10 cellular contexts compared by ENCODE assay signal in the genomic region with DNA sequence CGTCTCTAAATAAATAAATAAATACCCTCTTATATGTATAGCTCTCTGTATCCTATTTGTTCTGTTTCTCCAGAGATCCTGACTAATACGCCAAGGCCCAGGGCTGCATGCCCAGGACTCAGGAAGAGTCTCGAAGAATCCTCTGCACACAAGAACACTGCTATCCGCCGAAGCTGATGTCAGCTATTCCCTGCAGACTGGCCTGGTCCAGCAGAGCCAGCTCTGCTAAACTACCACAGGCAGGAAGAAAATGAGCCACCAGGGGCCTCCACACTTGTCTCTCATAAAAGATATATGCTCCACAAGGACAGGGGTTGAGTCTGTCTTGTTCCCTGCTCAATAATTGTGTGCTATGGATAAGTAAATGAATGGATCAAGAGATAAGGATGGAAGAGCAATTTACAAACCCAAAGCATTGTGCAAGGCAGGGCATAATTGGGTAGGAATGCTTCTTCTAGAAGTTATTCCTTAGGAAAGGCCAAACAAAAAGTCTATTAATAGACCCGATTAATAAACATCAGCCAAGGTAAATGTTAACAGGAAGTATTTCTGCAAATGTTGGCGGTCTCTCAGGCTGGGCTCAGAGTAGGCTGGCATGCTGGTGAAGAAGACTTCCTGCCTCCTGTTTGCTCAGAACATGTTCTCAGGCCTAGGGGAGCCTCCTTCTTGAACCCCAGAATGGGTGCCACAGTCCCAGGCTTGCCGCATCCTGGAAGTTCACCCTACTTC. TPM values are rescaled to one million over a fixed set of nuclear protein-coding genes. Genes with fewer than 3 reads are reported as not detected.
DNase-seq lines count a peak whose midpoint lies in the region; ATAC-seq and TF ChIP-seq lines count a peak whose summit lies in the region.
"Had no signal": no experiment of that assay in that cellular context is flagged by ENCODE, and none has a peak within 500 bp of the region (broad histone marks: within the 10 kb centered on the region; RNA-seq: fewer than 3 reads in every experiment).

No MANE protein-coding gene starts in this region.

- H3K36me3 ChIP-seq in OCI-LY7 (ENCODE audit: insufficient read depth, low read length) = no peaks in the 10 kb centered on the region

- CTCF ChIA-PET in OCI-LY7 (lab: Charles Lee; ENCODE audit: unreplicated experiment) = interaction anchor here (0.6 kb wide), 1 partner anchor 19 kb away, joined by 3 read pairs; no protein-coding TSS in a partner anchor

- intact Hi-C loops in OCI-LY7 (cut with micrococcal nuclease; ENCODE audit: unreplicated experiment) = no loop called here

- no peaks in the 10 kb centered on the region for H3K9me3 ChIP-seq in OCI-LY7 (ENCODE audit: low read length)

- DNase-seq in AG09319 (ENCODE audit: extremely low read depth, low read depth) (no peak), OCI-LY7 (ENCODE audit: low spot score) (no peak), fibroblast of peridontal ligament (ENCODE audit: extremely low read depth) (peak; percentile 13), mucosa of gallbladder (ENCODE audit: low spot score) (peak; percentile 24), H4 (ENCODE audit: low spot score) (no peak), anterior cingulate cortex (lab: John Stamatoyannopoulos, UW) (no peak), NCI-H2107 treated with DMSO at 0.1 percent for 48 hours (lab: John Stamatoyannopoulos, UW; ENCODE audit: unreplicated experiment) (no peak)
- DNase-seq: effector memory CD8-positive, alpha-beta T cell; NCI-H2081 had no signal

- H3K27ac ChIP-seq in OCI-LY7 (ENCODE audit: low read depth, low read length, poor library complexity, severe bottlenecking) = peak overlapping the region; percentile 9

- peaks cover 54% of the 10 kb centered on the region for H3K4me1 ChIP-seq in OCI-LY7 (ENCODE audit: insufficient read depth, low read length, poor library complexity, severe bottlenecking)

- peak overlapping the region; percentile 24; the same call in 1 of the 2 replicates for H3K4me2 ChIP-seq in OCI-LY7 (ENCODE audit: low read length)

- no peaks in the 10 kb centered on the region for H3K79me2 ChIP-seq in OCI-LY7 (ENCODE audit: insufficient read depth, low read depth, low read length)

- H2AFZ ChIP-seq in OCI-LY7 (ENCODE audit: low read length) = 0 out of 2 replicates have a peak overlapping the region, but pooled peaks have one; percentile 31

- TF ChIP-seq CTCF in AG09319 (IDR thresholded peaks at IDR 0.05; ENCODE audit: low read depth, low read length) (peak; percentile 17), OCI-LY7 (conservative IDR thresholded peaks at IDR 0.05; ENCODE audit: low read length) (peak; percentile 30; the same call in 1 of the 2 replicates)

- H4K20me1 ChIP-seq in OCI-LY7 (ENCODE audit: insufficient read depth, low read length) = no peaks in the 10 kb centered on the region

- no peaks in the 10 kb centered on the region for H3K9me2 ChIP-seq in OCI-LY7 (ENCODE audit: insufficient read depth, low read length)

- no peak for ATAC-seq in GM18498 (IDR thresholded peaks at IDR 0.05; ENCODE audit: unreplicated experiment)
- ATAC-seq: effector memory CD8-positive, alpha-beta T cell had no signal

- H3K4me3 ChIP-seq in OCI-LY7 (ENCODE audit: low read depth, low read length, poor library complexity, severe bottlenecking) = no peak overlapping the region

- no TSS peak for BruUV-seq in OCI-LY7 (replicated peaks; lab: Mats Ljungman, UMichigan)

- POLR2A ChIA-PET in OCI-LY7 (lab: Charles Lee) = interaction anchor here (0.7 kb wide), 1 partner anchor 164 kb away, joined by 3 read pairs; no protein-coding TSS in a partner anchor

RNA-seq across cellular contexts. Expression of gene MAN1C1, which starts 26.3 kb away (rescaled TPM):
- 2.4 and 3.0 TPM in 2 replicates for total RNA-seq in OCI-LY7 (2014; rRNA removed; shearing (Covaris generic))
- total RNA-seq in OCI-LY7 (2022) (4.6 and 4.9 TPM in 2 replicates), mucosa of gallbladder (18.4 TPM)
- 0.95 TPM in 1 of 2 replicates, not detected in the other for total RNA-seq in H4 (2014; rRNA removed; shearing (Covaris generic))

RNA-seq across cellular contexts. Expression of gene LDLRAP1, which starts 46.9 kb away (rescaled TPM):
- 12.6 and 14.9 TPM in 2 replicates for total RNA-seq in OCI-LY7 (2014; rRNA removed; shearing (Covaris generic))
- total RNA-seq in OCI-LY7 (2022) = 30.3 and 36.2 TPM in 2 replicates
- 22.8 TPM for total RNA-seq in mucosa of gallbladder
- 9.5 and 12.5 TPM in 2 replicates for total RNA-seq in H4 (2014; rRNA removed; shearing (Covaris generic))

Comparison
In these comparisons a context has a peak if more than half of its experiments do, and no peak if none do; other contexts are left out.
1. DNase-seq: peak in fibroblast of peridontal ligament (single experiment) and mucosa of gallbladder (single experiment); none in AG09319 (single experiment), OCI-LY7 (single experiment), H4 (single experiment), anterior cingulate cortex (0 of 58) and NCI-H2107 treated with DMSO at 0.1 percent for 48 hours (single experiment).